1 cellular context compared by ENCODE assay signal in the genomic region with DNA sequence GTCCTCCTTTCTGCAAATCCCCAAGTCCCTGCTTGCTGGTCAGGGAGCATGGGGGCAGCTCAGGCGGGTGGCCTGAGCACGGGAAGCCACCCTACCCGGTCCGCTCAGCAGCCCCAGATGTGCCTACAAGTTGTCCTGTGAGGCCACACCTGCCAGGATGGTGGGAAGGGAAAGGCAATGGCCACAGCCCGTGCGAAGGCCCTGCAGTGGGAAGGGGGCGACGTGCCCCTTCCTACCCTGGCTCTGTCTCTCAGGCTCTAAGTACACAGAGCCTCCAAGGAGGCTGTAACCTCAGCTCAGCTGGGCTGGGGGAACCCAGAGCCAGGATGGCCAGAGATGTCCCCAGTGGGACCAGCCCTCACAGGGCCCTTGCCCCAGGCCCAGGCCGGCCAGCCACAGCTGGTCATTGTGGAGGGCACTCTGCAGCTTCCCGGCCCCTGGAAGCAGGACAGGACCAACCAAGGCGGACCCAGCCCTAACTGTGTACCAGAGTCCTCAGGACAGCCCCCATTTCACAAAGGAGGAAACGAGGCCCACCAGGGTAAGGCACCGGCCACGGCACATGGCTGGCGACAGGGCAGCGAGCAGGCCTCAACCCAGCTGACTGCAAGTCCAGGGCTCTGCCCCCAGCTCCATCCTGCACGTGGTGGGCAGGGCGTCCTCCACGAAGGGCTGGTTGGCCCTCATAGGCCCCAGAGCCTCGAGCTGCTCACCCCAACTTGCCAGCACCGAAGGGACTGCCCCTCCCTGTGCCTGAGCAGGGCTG.
TF ChIP-seq lines count a peak whose summit lies in the region.

No MANE protein-coding gene starts in this region.

TF ChIP-seq in H1, 55 proteins besides CTCF, POLR2A, EP300 and RAD21:
- TF ChIP-seq GABPA (IDR thresholded peaks at IDR 0.05; ENCODE audit: borderline replicate concordance, insufficient read depth, low read length) (no peak), RNF2 (IDR thresholded peaks at IDR 0.05; ENCODE audit: borderline replicate concordance, low read depth, low read length, missing control alignments, poor library complexity, severe bottlenecking) (no peak), BACH1 (IDR thresholded peaks at IDR 0.05; ENCODE audit: low read length) (no peak), FOSL1 (IDR thresholded peaks at IDR 0.05; ENCODE audit: insufficient read depth, low read depth, low read length) (no peak), BRCA1 (IDR thresholded peaks at IDR 0.05; ENCODE audit: low read depth, low read length) (no peak), CREB1 (IDR thresholded peaks at IDR 0.05) (no peak), EGR1 (IDR thresholded peaks at IDR 0.05; ENCODE audit: borderline replicate concordance, low read depth, low read length) (no peak), HDAC6 (IDR thresholded peaks at IDR 0.05; ENCODE audit: low read depth, low read length) (no peak), CHD2 (IDR thresholded peaks at IDR 0.05; ENCODE audit: low read length) (no peak), ZNF274 (IDR thresholded peaks at IDR 0.05; ENCODE audit: borderline replicate concordance, extremely low read depth, low read length) (no peak), KDM4A (IDR thresholded peaks at IDR 0.05; ENCODE audit: low read depth, low read length, severe bottlenecking) (no peak), RBBP5 (IDR thresholded peaks at IDR 0.05; ENCODE audit: borderline replicate concordance, low read depth, low read length) (no peak), SIN3A (conservative IDR thresholded peaks at IDR 0.05 in 1 of 2, IDR thresholded peaks at IDR 0.05 in 1 of 2; ENCODE audit: low read depth in 1 of 2, low read length in 2 of 2) (no peak), KDM1A (IDR thresholded peaks at IDR 0.05; ENCODE audit: borderline replicate concordance, low read length) (no peak), CTBP2 (IDR thresholded peaks at IDR 0.05; ENCODE audit: borderline replicate concordance, insufficient read depth, insufficient read length, low read length) (no peak), NANOG (IDR thresholded peaks at IDR 0.05; ENCODE audit: insufficient read depth, low read depth, low read length, poor library complexity, severe bottlenecking) (no peak), NRF1 (IDR thresholded peaks at IDR 0.05; ENCODE audit: low read depth, low read length) (no peak)
- TF ChIP-seq, protein P1, sequence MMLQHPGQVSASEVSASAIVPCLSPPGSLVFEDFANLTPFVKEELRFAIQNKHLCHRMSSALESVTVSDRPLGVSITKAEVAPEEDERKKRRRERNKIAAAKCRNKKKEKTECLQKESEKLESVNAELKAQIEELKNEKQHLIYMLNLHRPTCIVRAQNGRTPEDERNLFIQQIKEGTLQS (IDR thresholded peaks at IDR 0.05; ENCODE audit: insufficient read depth, low read depth, low read length) = no peak
- TF ChIP-seq, protein P2, sequence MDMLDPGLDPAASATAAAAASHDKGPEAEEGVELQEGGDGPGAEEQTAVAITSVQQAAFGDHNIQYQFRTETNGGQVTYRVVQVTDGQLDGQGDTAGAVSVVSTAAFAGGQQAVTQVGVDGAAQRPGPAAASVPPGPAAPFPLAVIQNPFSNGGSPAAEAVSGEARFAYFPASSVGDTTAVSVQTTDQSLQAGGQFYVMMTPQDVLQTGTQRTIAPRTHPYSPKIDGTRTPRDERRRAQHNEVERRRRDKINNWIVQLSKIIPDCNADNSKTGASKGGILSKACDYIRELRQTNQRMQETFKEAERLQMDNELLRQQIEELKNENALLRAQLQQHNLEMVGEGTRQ (IDR thresholded peaks at IDR 0.05; ENCODE audit: low read length) = no peak
- TF ChIP-seq, protein P3, sequence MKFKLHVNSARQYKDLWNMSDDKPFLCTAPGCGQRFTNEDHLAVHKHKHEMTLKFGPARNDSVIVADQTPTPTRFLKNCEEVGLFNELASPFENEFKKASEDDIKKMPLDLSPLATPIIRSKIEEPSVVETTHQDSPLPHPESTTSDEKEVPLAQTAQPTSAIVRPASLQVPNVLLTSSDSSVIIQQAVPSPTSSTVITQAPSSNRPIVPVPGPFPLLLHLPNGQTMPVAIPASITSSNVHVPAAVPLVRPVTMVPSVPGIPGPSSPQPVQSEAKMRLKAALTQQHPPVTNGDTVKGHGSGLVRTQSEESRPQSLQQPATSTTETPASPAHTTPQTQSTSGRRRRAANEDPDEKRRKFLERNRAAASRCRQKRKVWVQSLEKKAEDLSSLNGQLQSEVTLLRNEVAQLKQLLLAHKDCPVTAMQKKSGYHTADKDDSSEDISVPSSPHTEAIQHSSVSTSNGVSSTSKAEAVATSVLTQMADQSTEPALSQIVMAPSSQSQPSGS (IDR thresholded peaks at IDR 0.05; ENCODE audit: low read length) = no peak
